Comparison of ENCODE assay signal across 8 cellular contexts in genomic region chr11:63915961-63916836, GRCh38. TPM values are rescaled to one million over a fixed set of nuclear protein-coding genes. Genes with fewer than 3 reads are reported as not detected.
DNase-seq lines count a peak whose midpoint lies in the region; ATAC-seq and TF ChIP-seq lines count a peak whose summit lies in the region.

No MANE protein-coding gene starts in this region.

- dilution Hi-C loops in mammary epithelial cell (cut with HindIII; ENCODE audit: low sequenced_read_pairs), result no loop called here

- no peaks in the 10 kb centered on the region for H3K36me3 Mint-ChIP-seq in CD8-positive, alpha-beta T cell

- H3K4me3 Mint-ChIP-seq in CD8-positive, alpha-beta T cell, result peak overlapping the region; percentile 85

- no peak overlapping the region for H3K9ac ChIP-seq in mammary epithelial cell (ENCODE audit: insufficient read depth, low read length)
- peak overlapping the region in 1 of 2 donors; percentile 28 for H3K9ac ChIP-seq in stomach smooth muscle (ENCODE audit: low read length in 2 of 2)

- no peaks in the 10 kb centered on the region for H3K9me3 Mint-ChIP-seq in CD8-positive, alpha-beta T cell

- H3K79me2 ChIP-seq in mammary epithelial cell (ENCODE audit: insufficient read depth, low read length), result no peaks in the 10 kb centered on the region

- H3K27me3 Mint-ChIP-seq in CD8-positive, alpha-beta T cell (ENCODE audit: low read depth), result no peaks in the 10 kb centered on the region

- no peaks in the 10 kb centered on the region for H3K27me3 ChIP-seq in CD8-positive, alpha-beta T cell (ENCODE audit: insufficient read depth, low read length)
- H3K27me3 ChIP-seq in mammary epithelial cell (ENCODE audit: insufficient read depth, low read length) (peaks cover 9% of the 10 kb centered on the region), stomach smooth muscle (ENCODE audit: control insufficient read depth in 1 of 2, insufficient read depth in 2 of 2, low read length in 2 of 2) (no peaks in the 10 kb centered on the region)

- H3K27ac Mint-ChIP-seq in CD8-positive, alpha-beta T cell, result no peak overlapping the region

- ATAC-seq in CD8-positive, alpha-beta T cell, result peak; percentile 33
- ATAC-seq in HG02642 (IDR thresholded peaks at IDR 0.05; ENCODE audit: poor library complexity, unreplicated experiment), result peak; percentile 19
- ATAC-seq in left colon, result no peak
- no peak for ATAC-seq in HG02852 (IDR thresholded peaks at IDR 0.05; ENCODE audit: unreplicated experiment)
- no peak for ATAC-seq in HG03108 (IDR thresholded peaks at IDR 0.05; ENCODE audit: unreplicated experiment)

- H3K4me3 ChIP-seq in CD8-positive, alpha-beta T cell (ENCODE audit: low read depth, low read length), result peak overlapping the region; percentile 26
- H3K4me3 ChIP-seq in mammary epithelial cell (replicated peaks in 1 of 3; ENCODE audit: insufficient read depth in 1 of 3, low read depth in 2 of 3, low read length in 3 of 3) (peak overlapping the region; percentile 39 to 43 (median 40)), stomach smooth muscle (ENCODE audit: low read length in 2 of 2) (peak overlapping the region; percentile 46 to 72)

- H3K36me3 ChIP-seq in CD8-positive, alpha-beta T cell (ENCODE audit: insufficient read depth, low read length), result no peaks in the 10 kb centered on the region
- no peaks in the 10 kb centered on the region for H3K36me3 ChIP-seq in mammary epithelial cell (ENCODE audit: insufficient read depth, low read length)
- no peaks in the 10 kb centered on the region for H3K36me3 ChIP-seq in stomach smooth muscle (ENCODE audit: control insufficient read depth in 2 of 2, insufficient read depth in 2 of 2, low read length in 2 of 2)

- DNase-seq in CD8-positive, alpha-beta T cell, result peak in 4 of 7 experiments; percentile 28 to 59 (median 40)
- DNase-seq in RKO (ENCODE audit: low spot score) (peak; percentile 53), mammary epithelial cell (no peak), left colon (peak; percentile 66 to 71)

- peak overlapping the region; percentile 72 for H2AFZ ChIP-seq in mammary epithelial cell (ENCODE audit: low read depth, low read length)

- POLR2A ChIA-PET in CD8-positive, alpha-beta T cell (lab: Charles Lee), result interaction anchor here (1.0 kb wide), 2 partner anchors 29 to 74 kb away, joined by 3 read pairs; no protein-coding TSS in a partner anchor

- WGBS in mammary epithelial cell (ENCODE audit: low coverage, missing lambda C conversion rate), result 17% methylated on average over 22 of the region's 56 CpGs

- peak overlapping the region; percentile 86 for H3K4me2 ChIP-seq in mammary epithelial cell (ENCODE audit: insufficient read depth, low read depth, low read length)

- CTCF ChIA-PET in CD8-positive, alpha-beta T cell (lab: Charles Lee), result interaction anchor here (0.6 to 2.8 kb wide), 4 partner anchors 9 to 79 kb away, joined by 3 to 16 read pairs (median 4); no protein-coding TSS in a partner anchor
- CTCF ChIA-PET in mammary epithelial cell (lab: Charles Lee; ENCODE audit: low non-redundant PET), result interaction anchor here (0.6 kb wide), 1 partner anchor 28 kb away, joined by 3 read pairs; no protein-coding TSS in a partner anchor

- H3K9me3 ChIP-seq in CD8-positive, alpha-beta T cell (ENCODE audit: low read length), result no peaks in the 10 kb centered on the region
- H3K9me3 ChIP-seq in mammary epithelial cell (replicated peaks; ENCODE audit: insufficient read depth, low read length) (no peaks in the 10 kb centered on the region), stomach smooth muscle (ENCODE audit: control insufficient read depth in 2 of 2, low read length in 2 of 2) (no peaks in the 10 kb centered on the region)

- H3K4me1 Mint-ChIP-seq in CD8-positive, alpha-beta T cell (ENCODE audit: low read depth), result peaks cover 15% of the 10 kb centered on the region

- no TSS peak for BruUV-seq in mammary epithelial cell (replicated peaks; lab: Mats Ljungman, UMichigan)

- H3K4me1 ChIP-seq in CD8-positive, alpha-beta T cell (ENCODE audit: insufficient read depth, low read length), result peaks cover 28% of the 10 kb centered on the region
- H3K4me1 ChIP-seq in mammary epithelial cell (ENCODE audit: insufficient read depth, low read length) (peaks cover 14% of the 10 kb centered on the region), stomach smooth muscle (ENCODE audit: control insufficient read depth, insufficient read depth, low read length) (peaks cover 48% of the 10 kb centered on the region)

- H3K27ac ChIP-seq in CD8-positive, alpha-beta T cell (ENCODE audit: low read depth, low read length), result no peak overlapping the region
- no peak overlapping the region for H3K27ac ChIP-seq in mammary epithelial cell (ENCODE audit: insufficient read depth, low read depth, low read length)
- H3K27ac ChIP-seq in stomach smooth muscle (ENCODE audit: low read length), result no peak overlapping the region

- peak; percentile 46 for TF ChIP-seq CTCF in CD8-positive, alpha-beta T cell (IDR thresholded peaks at IDR 0.05)
- peak; percentile 15 to 59 for TF ChIP-seq CTCF in mammary epithelial cell (conservative IDR thresholded peaks at IDR 0.05 in 1 of 2, IDR thresholded peaks at IDR 0.05 in 1 of 2; ENCODE audit: extremely low read depth in 1 of 2, insufficient read depth in 1 of 2, low read depth in 1 of 2, low read length in 2 of 2)

- H4K20me1 ChIP-seq in mammary epithelial cell (ENCODE audit: insufficient read depth, low read length), result no peaks in the 10 kb centered on the region

- intact Hi-C loops in CD8-positive, alpha-beta T cell (cut with DNase I, micrococcal nuclease), result loop anchor here in 1 of 2 experiments (2.0 kb wide), 1 partner anchor 23 kb away; the partner anchor contains the start of gene NAA40
- intact Hi-C loops in mammary epithelial cell (cut with micrococcal nuclease) (no loop called here), left colon (cut with DNase I, micrococcal nuclease) (no loop called here)

- in situ Hi-C loops in mammary epithelial cell (cut with MboI; ENCODE audit: low sequenced_read_pairs in 2 of 2), result no loop called here

RNA-seq across cellular contexts. Expression of gene RCOR2, which starts 0.8 kb away (rescaled TPM):
- total RNA-seq in CD8-positive, alpha-beta T cell, result not detected
- under 1 TPM; 0.14 to 0.17 TPM for total RNA-seq in mammary epithelial cell
- polyA plus RNA-seq in mammary epithelial cell, result 0.08 TPM
- polyA minus RNA-seq in mammary epithelial cell, result not detected
- 1 to 10 TPM; 2.1 to 2.5 TPM for total RNA-seq in left colon

RNA-seq across cellular contexts. Expression of gene NAA40, which starts 22.6 kb away (rescaled TPM):
- 10 to 100 TPM; 12.0 to 14.6 TPM for total RNA-seq in CD8-positive, alpha-beta T cell
- total RNA-seq in mammary epithelial cell, result 10 to 100 TPM; 16.3 to 20.2 TPM
- polyA plus RNA-seq in mammary epithelial cell, result 18.0 TPM
- 19.3 TPM for polyA minus RNA-seq in mammary epithelial cell
- total RNA-seq in left colon, result 10 to 100 TPM; 24.6 to 34.2 TPM

RNA-seq across cellular contexts. Expression of gene COX8A, which starts 58.2 kb away (rescaled TPM):
- 100 to 1,000 TPM in 1 of 2 experiments, 10 to 100 TPM in 1; 97.6 to 111 TPM for total RNA-seq in CD8-positive, alpha-beta T cell
- total RNA-seq in mammary epithelial cell, result 100 to 1,000 TPM; 185 to 338 TPM
- 576 TPM for polyA plus RNA-seq in mammary epithelial cell
- polyA minus RNA-seq in mammary epithelial cell, result 282 TPM
- 100 to 1,000 TPM; 663 to 843 TPM for total RNA-seq in left colon

Comparison
In these comparisons a context has a peak if more than half of its experiments do, and no peak if none do; other contexts are left out.
1. ATAC-seq: peak in CD8-positive, alpha-beta T cell (single experiment) and HG02642 (single experiment); none in left colon (single experiment), HG02852 (single experiment) and HG03108 (single experiment).
2. Peak in every context shown above with its lines, with median percentiles within 50 percentile points of each other: H3K4me3 ChIP-seq.